22 cellular contexts compared by ENCODE assay signal in the genomic region with DNA sequence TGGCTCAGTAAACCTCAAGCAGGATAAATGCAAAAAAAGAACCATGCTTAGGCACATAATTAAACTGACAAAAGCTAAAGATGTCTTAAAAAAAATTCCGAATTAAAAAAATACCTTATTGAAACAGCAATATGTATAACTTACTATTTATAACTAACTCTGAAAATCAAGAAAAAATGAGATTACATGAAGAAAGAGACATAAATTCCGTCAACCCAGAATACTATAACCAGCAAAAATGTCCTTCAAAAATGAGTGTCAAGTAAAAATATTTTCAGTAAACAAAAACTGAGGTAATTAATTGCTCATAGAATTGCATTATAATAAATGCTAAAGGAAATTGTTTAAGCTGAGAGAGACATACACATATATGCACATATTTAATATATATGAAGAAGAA.
"Had no signal": no experiment of that assay in that cellular context is flagged by ENCODE, and none has a peak within 500 bp of the region (broad histone marks: within the 10 kb centered on the region; RNA-seq: fewer than 3 reads in every experiment).

No MANE protein-coding gene starts in this region.

- H3K27me3 Mint-ChIP-seq: dendritic cell treated with granulocyte-macrophage colony-stimulating factor and Interleukin-4, amounts not matched to agents 40 ng/mL and 50 ng/mL, for 4 days; effector memory CD8-positive, alpha-beta T cell; naive thymus-derived CD8-positive, alpha-beta T cell; progenitor cell of endocrine pancreas; type B pancreatic cell had no signal

- H3K4me1 ChIP-seq: heart left ventricle, pancreas, stomach, thyroid gland had no signal

- ATAC-seq: effector memory CD8-positive, alpha-beta T cell; heart left ventricle; left lobe of liver; mucosa of descending colon; naive thymus-derived CD8-positive, alpha-beta T cell; pancreas; right cardiac atrium had no signal

- H3K27ac Mint-ChIP-seq: dendritic cell treated with granulocyte-macrophage colony-stimulating factor and Interleukin-4, amounts not matched to agents 40 ng/mL and 50 ng/mL, for 4 days; effector memory CD8-positive, alpha-beta T cell; naive thymus-derived CD8-positive, alpha-beta T cell; progenitor cell of endocrine pancreas; type B pancreatic cell had no signal

- H3K4me3 ChIP-seq: esophagus muscularis mucosa, heart left ventricle, mucosa of descending colon, pancreas, stomach, thyroid gland had no signal

- H3K36me3 ChIP-seq: esophagus muscularis mucosa, heart left ventricle, pancreas, stomach, thyroid gland had no signal

- H3K27me3 ChIP-seq: esophagus muscularis mucosa, heart left ventricle, pancreas, stomach, thyroid gland had no signal

- H3K36me3 Mint-ChIP-seq: naive thymus-derived CD8-positive, alpha-beta T cell; type B pancreatic cell had no signal

- H3K27ac ChIP-seq: epithelial cell of prostate, esophagus muscularis mucosa, heart left ventricle, pancreas, stomach, thyroid gland had no signal

- H3K4me1 Mint-ChIP-seq: naive thymus-derived CD8-positive, alpha-beta T cell; neural crest cell had no signal

- DNase-seq: effector memory CD8-positive, alpha-beta T cell; heart left ventricle; hypothalamus; kidney glomerular epithelial cell; mammary epithelial cell; mucosa of descending colon; naive thymus-derived CD8-positive, alpha-beta T cell; nucleus accumbens; pancreas; right cardiac atrium; small intestine; stimulated activated CD4-positive, alpha-beta T cell treated with anti-CD3 and anti-CD28 coated beads, Interleukin-12 subunit alpha, Interleukin-12 subunit beta, amount 100 ng/mL, for 4 hours; stimulated activated naive CD4-positive, alpha-beta T cell; stomach; thyroid gland had no signal

- H3K9me3 ChIP-seq: pancreas, thyroid gland had no signal

- H3K4me3 Mint-ChIP-seq: dendritic cell treated with granulocyte-macrophage colony-stimulating factor and Interleukin-4, amounts not matched to agents 40 ng/mL and 50 ng/mL, for 4 days; effector memory CD8-positive, alpha-beta T cell; naive thymus-derived CD8-positive, alpha-beta T cell; neural crest cell; type B pancreatic cell had no signal
